Comparison of ENCODE assay signal across 20 cellular contexts in genomic region chr7:155448632-155449007, GRCh38. TPM values are rescaled to one million over a fixed set of nuclear protein-coding genes. Genes with fewer than 3 reads are reported as not detected.
DNase-seq lines count a peak whose midpoint lies in the region; ATAC-seq, FAIRE-seq and TF ChIP-seq lines count a peak whose summit lies in the region.
"Had no signal": no experiment of that assay in that cellular context is flagged by ENCODE, and none has a peak within 500 bp of the region (broad histone marks: within the 10 kb centered on the region; RNA-seq: fewer than 3 reads in every experiment).

No MANE protein-coding gene starts in this region.

- H3K23ac ChIP-seq in mesendoderm (ENCODE audit: low read length), result peak overlapping the region; percentile 24

- no peak overlapping the region for H3K4ac ChIP-seq in mesendoderm (ENCODE audit: low read depth, low read length)

- no peak for TF ChIP-seq EP300 in A549 (IDR thresholded peaks at IDR 0.05)

- H4K20me1 ChIP-seq in smooth muscle cell (ENCODE audit: low read depth), result no peaks in the 10 kb centered on the region

- H3K9me3 ChIP-seq in A549, result no peaks in the 10 kb centered on the region
- no peaks in the 10 kb centered on the region for H3K9me3 ChIP-seq in smooth muscle cell (replicated peaks; ENCODE audit: low read depth)
- H3K9me3 ChIP-seq: heart left ventricle, SK-N-SH had no signal

- CTCF ChIA-PET in A549 (lab: Yijun Ruan, JAX), result no interaction called here

- peaks cover 17% of the 10 kb centered on the region for H3K4me1 Mint-ChIP-seq in chondrocyte (ENCODE audit: low read depth)

- WGBS in A549 (ENCODE audit: missing lambda C conversion rate), result 36% methylated on average over 35 of the region's 35 CpGs
- WGBS in mesendoderm (ENCODE audit: extremely low coverage, insufficient coverage, low lambda C conversion rate), result no CpG with 5 or more reads among the region's 35 CpGs
- WGBS in smooth muscle cell (ENCODE audit: low lambda C conversion rate), result 2% methylated on average over 35 of the region's 35 CpGs

- H3K9me3 Mint-ChIP-seq in chondrocyte (ENCODE audit: low read depth), result no peaks in the 10 kb centered on the region
- H3K9me3 Mint-ChIP-seq: activated naive CD8-positive, alpha-beta T cell treated with anti-CD3 and anti-CD28 coated beads, Interleukin-2, amount 10 ng/mL, durations not matched to agents 7 days and 5 days; memory B cell had no signal

- H3K79me2 ChIP-seq in mesendoderm (ENCODE audit: control insufficient read depth, insufficient read depth, low read length) (no peaks in the 10 kb centered on the region), smooth muscle cell (ENCODE audit: low read depth) (no peaks in the 10 kb centered on the region)

- FAIRE-seq in A549 (lab: Jason Lieb, UNC), result no peak
- FAIRE-seq: GM12892 had no signal

- H3K27me3 Mint-ChIP-seq in chondrocyte (ENCODE audit: low read depth), result peaks cover 66% of the 10 kb centered on the region

- no peaks in the 10 kb centered on the region for H3F3A ChIP-seq in smooth muscle cell (ENCODE audit: low read depth)

- no peak for TF ChIP-seq RAD21 in A549 (conservative IDR thresholded peaks at IDR 0.05 in 1 of 2, IDR thresholded peaks at IDR 0.05 in 1 of 2)

- H3K27me3 ChIP-seq in H7 (ENCODE audit: control insufficient read depth, insufficient read depth, low read length) (peaks cover 82% of the 10 kb centered on the region), mesendoderm (ENCODE audit: insufficient read depth, low read length, poor library complexity) (peaks cover 61% of the 10 kb centered on the region), smooth muscle cell (ENCODE audit: low read depth) (peaks cover 95% of the 10 kb centered on the region)

- no peak for TF ChIP-seq CTCF in A549 (IDR thresholded peaks at IDR 0.05)
- TF ChIP-seq CTCF in chondrocyte (IDR thresholded peaks at IDR 0.05), result no peak
- TF ChIP-seq CTCF in smooth muscle cell (IDR thresholded peaks at IDR 0.05; ENCODE audit: borderline replicate concordance, insufficient read depth, poor library complexity, severe bottlenecking), result no peak

- H3K27ac ChIP-seq in A549 (no peak overlapping the region), mesendoderm (ENCODE audit: low read depth, low read length) (no peak overlapping the region), smooth muscle cell (ENCODE audit: low read depth) (no peak overlapping the region)
- H3K27ac ChIP-seq: heart left ventricle, WERI-Rb-1 had no signal

- no peak overlapping the region for H2BK120ac ChIP-seq in mesendoderm (ENCODE audit: low read depth, low read length)

- H3K18ac ChIP-seq in mesendoderm (ENCODE audit: low read length), result no peak overlapping the region

- H3K4me3 Mint-ChIP-seq in chondrocyte (ENCODE audit: unreplicated experiment), result no peak overlapping the region

- peak overlapping the region; percentile 49 for H3K56ac ChIP-seq in mesendoderm (ENCODE audit: low read length)

- no peak overlapping the region for H3K27ac Mint-ChIP-seq in chondrocyte (ENCODE audit: unreplicated experiment)

- no peaks in the 10 kb centered on the region for H3K79me1 ChIP-seq in mesendoderm (ENCODE audit: low read length)

- DNase-seq in A549 (ENCODE audit: low read depth in 1 of 2, low spot score in 1 of 2) (no peak), H7 (peak; percentile 88), chondrocyte (ENCODE audit: low spot score) (peak; percentile 91), mesendoderm (peak; percentile 51), smooth muscle cell (lab: John Stamatoyannopoulos, UW; ENCODE audit: unreplicated experiment) (no peak), kidney tubule cell (ENCODE audit: low spot score) (no peak)
- no peak for DNase-seq in stimulated activated naive CD4-positive, alpha-beta T cell treated with Interleukin-2 at 50 U/mL for 16 hours (lab: John Stamatoyannopoulos, UW)
- DNase-seq: activated CD8-positive, alpha-beta memory T cell treated with anti-CD3 and anti-CD28 coated beads, Interleukin-2, amount 50 U/mL, for 48 hours; activated naive CD8-positive, alpha-beta T cell treated with anti-CD3 and anti-CD28 coated beads, Interleukin-2, amount 10 ng/mL, durations not matched to agents 7 days and 5 days; AML-193; heart left ventricle; Kasumi-1; NCI-H1694 treated with DMSO at 0.1 percent for 48 hours; NK-92 treated with Interleukin-12 subunit alpha and Interleukin-12 subunit beta, amount 100 ng/mL, for 24 hours; WERI-Rb-1 had no signal

- no peak overlapping the region for H2BK15ac ChIP-seq in mesendoderm (replicated peaks; ENCODE audit: low read depth)

- H3K4me2 ChIP-seq in A549 (peak overlapping the region; percentile 77), mesendoderm (ENCODE audit: low read length) (peak overlapping the region; percentile 52), smooth muscle cell (no peak overlapping the region)
- H3K4me2 ChIP-seq: SK-N-SH had no signal

- H2AK5ac ChIP-seq in mesendoderm (ENCODE audit: low read length), result no peak overlapping the region

- no peak overlapping the region for H2BK5ac ChIP-seq in mesendoderm (ENCODE audit: low read length)

- H4K5ac ChIP-seq in mesendoderm (ENCODE audit: low read length), result no peak overlapping the region

- H3K4me3 ChIP-seq in A549 (peak overlapping the region; percentile 35; the same call in 2 of the 3 replicates), H7 (ENCODE audit: insufficient read depth, low read depth, low read length) (peak overlapping the region; percentile 26), mesendoderm (ENCODE audit: low read length) (no peak overlapping the region), smooth muscle cell (no peak overlapping the region)
- H3K4me3 ChIP-seq: heart left ventricle had no signal

- H2AFZ ChIP-seq in smooth muscle cell (ENCODE audit: low read depth), result no peak overlapping the region

- H4K8ac ChIP-seq in mesendoderm (ENCODE audit: low read depth, low read length), result no peak overlapping the region

- H3K9ac ChIP-seq in mesendoderm (ENCODE audit: low read length) (no peak overlapping the region), smooth muscle cell (ENCODE audit: low read depth) (no peak overlapping the region)
- H3K9ac ChIP-seq: SK-N-SH had no signal

- no peak for TF ChIP-seq POLR2A in A549 (IDR thresholded peaks at IDR 0.05; ENCODE audit: low read length)

- no peaks in the 10 kb centered on the region for H3K36me3 ChIP-seq in H7 (replicated peaks; ENCODE audit: control insufficient read depth, insufficient read depth, low read length)
- no peaks in the 10 kb centered on the region for H3K36me3 ChIP-seq in mesendoderm (ENCODE audit: control insufficient read depth, insufficient read depth, low read length)
- no peaks in the 10 kb centered on the region for H3K36me3 ChIP-seq in smooth muscle cell (ENCODE audit: low read depth)
- H3K36me3 ChIP-seq: heart left ventricle, WERI-Rb-1 had no signal

- POLR2A ChIA-PET in A549 (lab: Yijun Ruan, JAX), result no interaction called here

- ATAC-seq in A549 (peak in 1 of 2 experiments; percentile 18; a peak in 2 of 6 replicates), HG02884 (IDR thresholded peaks at IDR 0.05; ENCODE audit: unreplicated experiment) (no peak)

- H3K4me1 ChIP-seq in A549 (peaks cover 6% of the 10 kb centered on the region; the same call in 1 of the 3 replicates), mesendoderm (ENCODE audit: control insufficient read depth, low read depth, low read length) (no peaks in the 10 kb centered on the region), smooth muscle cell (ENCODE audit: low read depth) (no peaks in the 10 kb centered on the region)

- H3K36me3 Mint-ChIP-seq in chondrocyte (ENCODE audit: low read depth), result peaks cover 1% of the 10 kb centered on the region
- H3K36me3 Mint-ChIP-seq: activated naive CD8-positive, alpha-beta T cell treated with anti-CD3 and anti-CD28 coated beads, Interleukin-2, amount 10 ng/mL, durations not matched to agents 7 days and 5 days had no signal

TF ChIP-seq in A549, 52 proteins besides CTCF, POLR2A, EP300 and RAD21 (continues in another document):
- TF ChIP-seq FOSL2 (IDR thresholded peaks at IDR 0.05) (no peak), FOSL2 (CRISPR knock-in tag; IDR thresholded peaks at IDR 0.05) (no peak), BHLHE40 (IDR thresholded peaks at IDR 0.05; ENCODE audit: low read depth, low read length) (no peak), ZFP36 (IDR thresholded peaks at IDR 0.05; ENCODE audit: borderline replicate concordance, partially characterized antibody) (no peak), RARB (CRISPR knock-in tag; IDR thresholded peaks at IDR 0.05) (no peak), ELK1 (IDR thresholded peaks at IDR 0.05; ENCODE audit: low read depth, low read length) (no peak), PBX3 (IDR thresholded peaks at IDR 0.05) (no peak), TP53 (CRISPR knock-in tag; IDR thresholded peaks at IDR 0.05) (no peak), MAFK (IDR thresholded peaks at IDR 0.05; ENCODE audit: partially characterized antibody) (no peak), KDM5A (IDR thresholded peaks at IDR 0.05) (no peak)

RNA-seq across cellular contexts. Expression of gene EN2, which starts 9.3 kb away (rescaled TPM):
- polyA plus RNA-seq in A549 (2011; rRNA removed), result 0.33 and 0.53 TPM in 2 replicates
- polyA plus RNA-seq in A549 (2012; cell fraction: cytosol; rRNA removed), result 0.61 and 0.76 TPM in 2 replicates
- 0.44 and 0.52 TPM in 2 replicates for polyA plus RNA-seq in A549 (2012; cell fraction: nucleus; rRNA removed)
- polyA plus RNA-seq in A549 (2017; fragmentation: RNase III; extraction: RNeasy Plus Mini Kit Qiagen cat#74134 plus additional on column Dnase treatment), result 0.51 to 0.62 TPM (median 0.54 TPM) in 3 replicates
- 0.21 and 0.63 TPM in 2 replicates for polyA minus RNA-seq in A549 (2011; rRNA and poly(A)+ RNA removed)
- total RNA-seq in H7 (2014; rRNA removed; shearing (Covaris generic)), result 0.04 TPM in 1 of 2 replicates, not detected in the other
- 0.15 to 0.99 TPM (median 0.15 TPM) in 3 replicates for total RNA-seq in chondrocyte
- not detected for polyA plus RNA-seq in mesendoderm (2013, experiment 1 of 2)
- polyA plus RNA-seq in mesendoderm (2013, experiment 2 of 2), result not detected
- total RNA-seq in smooth muscle cell, result not detected in 2 replicates
- polyA plus RNA-seq in smooth muscle cell, result 0.07 TPM in 1 of 2 replicates, not detected in the other
- total RNA-seq: activated naive CD8-positive, alpha-beta T cell treated with anti-CD3 and anti-CD28 coated beads, Interleukin-2, amount 10 ng/mL, durations not matched to agents 7 days and 5 days; ureter had no signal

Comparison
In these comparisons a context has a peak if more than half of its experiments do, and no peak if none do; other contexts are left out.
1. DNase-seq: peak in H7 (single experiment), chondrocyte (single experiment) and mesendoderm (single experiment); none in A549 (0 of 2), smooth muscle cell (single experiment), kidney tubule cell (single experiment) and stimulated activated naive CD4-positive, alpha-beta T cell treated with Interleukin-2 at 50 U/mL for 16 hours (single experiment).
2. H3K4me3 ChIP-seq: peak in A549 (single experiment) and H7 (single experiment); none in mesendoderm (single experiment) and smooth muscle cell (single experiment).